9 cellular contexts compared by ENCODE assay signal in the genomic region with DNA sequence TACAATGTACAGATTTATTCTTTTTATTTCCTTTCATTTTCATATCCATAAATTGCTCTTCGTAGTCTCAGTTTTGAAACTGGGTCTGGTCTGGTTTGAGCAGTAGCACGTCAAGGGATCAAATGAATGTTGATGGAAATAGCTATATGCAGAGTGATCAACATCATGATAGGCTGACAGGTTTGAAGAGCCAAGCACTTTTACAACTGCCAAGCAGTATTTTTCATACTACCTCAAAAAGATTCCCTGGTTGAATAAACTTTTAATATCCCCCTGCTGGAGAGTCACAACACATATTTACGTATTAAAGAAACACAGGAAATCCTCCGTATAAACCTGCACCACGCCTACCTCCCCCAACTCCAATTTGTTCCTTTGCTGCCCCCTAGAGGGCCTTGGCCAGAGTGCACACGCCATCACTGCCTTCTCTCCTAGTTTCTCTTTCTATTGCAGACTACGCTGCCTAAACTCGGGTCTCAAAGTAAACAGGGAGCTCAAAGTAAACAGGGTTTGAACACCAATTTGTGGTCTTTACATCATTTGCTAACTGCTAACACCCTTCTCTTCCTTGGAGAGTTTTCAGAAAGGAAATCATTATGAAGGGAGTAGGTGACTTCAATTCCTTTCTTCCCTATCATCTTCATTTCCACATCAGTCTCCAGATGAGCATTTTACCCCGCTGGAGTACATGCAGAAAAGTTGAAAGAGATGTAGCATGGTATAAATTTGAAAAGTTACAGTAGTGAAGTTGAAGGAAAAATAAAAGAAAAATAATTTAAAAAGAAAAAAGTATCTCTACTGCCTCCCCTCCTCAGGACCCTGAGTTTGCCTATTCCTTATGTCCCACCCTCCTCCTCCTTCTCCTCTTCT. TPM values are rescaled to one million over a fixed set of nuclear protein-coding genes. Genes with fewer than 3 reads are reported as not detected.
DNase-seq lines count a peak whose midpoint lies in the region; ATAC-seq and TF ChIP-seq lines count a peak whose summit lies in the region.
"Not testable (repeated sequence)": the region's sequence is repeated elsewhere in the genome, so short reads cannot be mapped to it uniquely, and the experiment has no call there.
"Had no signal": no experiment of that assay in that cellular context is flagged by ENCODE, and none has a peak within 500 bp of the region (broad histone marks: within the 10 kb centered on the region; RNA-seq: fewer than 3 reads in every experiment).

No MANE protein-coding gene starts in this region.

- not testable (repeated sequence) for H3K27me3 ChIP-seq in CD4-positive, CD25-positive, alpha-beta regulatory T cell (ENCODE audit: control insufficient read depth, insufficient read depth, low read length); KMS-11 (ENCODE audit: insufficient read depth, low read depth); foreskin keratinocyte

- not testable (repeated sequence) for H3K27ac Mint-ChIP-seq in CD4-positive, CD25-positive, alpha-beta regulatory T cell; activated CD8-positive, alpha-beta T cell treated with anti-CD3 and anti-CD28 coated beads for 36 hours
- H3K27ac Mint-ChIP-seq in naive thymus-derived CD8-positive, alpha-beta T cell, result peak overlapping the region in 1 of 10 donors; percentile 39

- intact Hi-C loops in activated CD8-positive, alpha-beta T cell treated with anti-CD3 and anti-CD28 coated beads for 36 hours (cut with micrococcal nuclease), result not testable (repeated sequence)

- H3K36me3 Mint-ChIP-seq in CD4-positive, CD25-positive, alpha-beta regulatory T cell; activated CD8-positive, alpha-beta T cell treated with anti-CD3 and anti-CD28 coated beads for 36 hours (ENCODE audit: low read depth); naive thymus-derived CD8-positive, alpha-beta T cell: not testable (repeated sequence)

- TF ChIP-seq CTCF in KMS-11 (conservative IDR thresholded peaks at IDR 0.05; ENCODE audit: low read depth, low read length); activated CD8-positive, alpha-beta T cell treated with anti-CD3 and anti-CD28 coated beads for 36 hours (IDR thresholded peaks at IDR 0.05); foreskin keratinocyte (conservative IDR thresholded peaks at IDR 0.05): not testable (repeated sequence)

- H2AFZ ChIP-seq in KMS-11 (ENCODE audit: low read depth), result peak overlapping the region; percentile 52; the same call in 1 of the 2 replicates

- H3K9me3 Mint-ChIP-seq in CD4-positive, CD25-positive, alpha-beta regulatory T cell; activated CD8-positive, alpha-beta T cell treated with anti-CD3 and anti-CD28 coated beads for 36 hours; naive thymus-derived CD8-positive, alpha-beta T cell: not testable (repeated sequence)

- H3K79me2 ChIP-seq in KMS-11 (ENCODE audit: insufficient read depth, low read depth), result not testable (repeated sequence)

- POLR2A ChIA-PET in activated CD8-positive, alpha-beta T cell treated with anti-CD3 and anti-CD28 coated beads for 36 hours (lab: Charles Lee); naive thymus-derived CD8-positive, alpha-beta T cell (lab: Charles Lee): not testable (repeated sequence)

- H3K4me2 ChIP-seq in KMS-11, result peak overlapping the region; percentile 36

- H3K9ac ChIP-seq in KMS-11, result not testable (repeated sequence)

- DNase-seq in CD4-positive, CD25-positive, alpha-beta regulatory T cell, result peak in 1 of 3 donors; percentile 18
- not testable (repeated sequence) for DNase-seq in activated CD8-positive, alpha-beta T cell treated with anti-CD3 and anti-CD28 coated beads for 36 hours; foreskin keratinocyte
- peak in 3 of 10 donors; percentile 9 to 26 (median 21) for DNase-seq in naive thymus-derived CD8-positive, alpha-beta T cell

- not testable (repeated sequence) for H3K9me3 ChIP-seq in CD4-positive, CD25-positive, alpha-beta regulatory T cell (ENCODE audit: control insufficient read depth in 2 of 2, low read length in 2 of 2)

- H3K4me3 ChIP-seq in CD4-positive, CD25-positive, alpha-beta regulatory T cell (ENCODE audit: low read depth, low read length); KMS-11 (IDR thresholded peaks at IDR 0.05; ENCODE audit: insufficient read depth, low read depth, low read length): not testable (repeated sequence)

- ATAC-seq in CD4-positive, CD25-positive, alpha-beta regulatory T cell (ENCODE audit: low read depth in 2 of 2), result peak; percentile 67 to 71
- ATAC-seq in GM19043 (IDR thresholded peaks at IDR 0.05; ENCODE audit: low read depth, unreplicated experiment) (peak; percentile 100), GM21786 (IDR thresholded peaks at IDR 0.05; ENCODE audit: unreplicated experiment) (peak; percentile 99), HG03064 (IDR thresholded peaks at IDR 0.05; ENCODE audit: low read depth, unreplicated experiment) (peak; percentile 96), foreskin keratinocyte (peak; percentile 87)
- ATAC-seq in activated CD8-positive, alpha-beta T cell treated with anti-CD3 and anti-CD28 coated beads for 36 hours, result peak; percentile 82
- peak; percentile 68 to 86 for ATAC-seq in naive thymus-derived CD8-positive, alpha-beta T cell

- CTCF ChIA-PET in activated CD8-positive, alpha-beta T cell treated with anti-CD3 and anti-CD28 coated beads for 36 hours (lab: Charles Lee), result not testable (repeated sequence)

- H3K4me1 Mint-ChIP-seq in CD4-positive, CD25-positive, alpha-beta regulatory T cell; activated CD8-positive, alpha-beta T cell treated with anti-CD3 and anti-CD28 coated beads for 36 hours (ENCODE audit: low read depth); naive thymus-derived CD8-positive, alpha-beta T cell: not testable (repeated sequence)

- not testable (repeated sequence) for H3K36me3 ChIP-seq in CD4-positive, CD25-positive, alpha-beta regulatory T cell (ENCODE audit: control insufficient read depth, insufficient read depth, low read length); KMS-11 (ENCODE audit: insufficient read depth)

- not testable (repeated sequence) for H3K4me1 ChIP-seq in CD4-positive, CD25-positive, alpha-beta regulatory T cell (ENCODE audit: control insufficient read depth, insufficient read depth, low read length, poor library complexity, severe bottlenecking); KMS-11 (ENCODE audit: low read depth, poor library complexity, severe bottlenecking); foreskin keratinocyte

- not testable (repeated sequence) for H3K27ac ChIP-seq in CD4-positive, CD25-positive, alpha-beta regulatory T cell (ENCODE audit: insufficient read depth, low read length, poor library complexity, severe bottlenecking); KMS-11; foreskin keratinocyte

- not testable (repeated sequence) for H4K20me1 ChIP-seq in KMS-11 (ENCODE audit: insufficient read depth)

- H3K27me3 Mint-ChIP-seq in CD4-positive, CD25-positive, alpha-beta regulatory T cell; activated CD8-positive, alpha-beta T cell treated with anti-CD3 and anti-CD28 coated beads for 36 hours; naive thymus-derived CD8-positive, alpha-beta T cell: not testable (repeated sequence)

- peak overlapping the region in 1 of 4 donors; percentile 58 for H3K4me3 Mint-ChIP-seq in CD4-positive, CD25-positive, alpha-beta regulatory T cell
- not testable (repeated sequence) for H3K4me3 Mint-ChIP-seq in activated CD8-positive, alpha-beta T cell treated with anti-CD3 and anti-CD28 coated beads for 36 hours
- H3K4me3 Mint-ChIP-seq in naive thymus-derived CD8-positive, alpha-beta T cell, result peak overlapping the region in 6 of 10 donors; percentile 19 to 73 (median 52)

RNA-seq across cellular contexts. Expression of a gene that starts 8.3 kb away (rescaled TPM):
- total RNA-seq in CD4-positive, CD25-positive, alpha-beta regulatory T cell, result not detected
- polyA plus RNA-seq in CD4-positive, CD25-positive, alpha-beta regulatory T cell, result not detected
- total RNA-seq in activated CD8-positive, alpha-beta T cell treated with anti-CD3 and anti-CD28 coated beads for 36 hours, result not detected
- total RNA-seq in foreskin keratinocyte, result not detected in 2 replicates
- not detected in 2 replicates for polyA plus RNA-seq in foreskin keratinocyte
- total RNA-seq in naive thymus-derived CD8-positive, alpha-beta T cell, result not detected
- not detected for polyA plus RNA-seq in naive thymus-derived CD8-positive, alpha-beta T cell
- total RNA-seq: activated CD8-positive, alpha-beta memory T cell treated with anti-CD3 and anti-CD28 coated beads for 36 hours had no signal
